ENCODE assay signal across 18 cellular contexts in genomic region chr7:88206235-88206634, GRCh38. TPM values are rescaled to one million over a fixed set of nuclear protein-coding genes. Genes with fewer than 3 reads are reported as not detected.
DNase-seq lines count a peak whose midpoint lies in the region; ATAC-seq, FAIRE-seq and TF ChIP-seq lines count a peak whose summit lies in the region.
"Had no signal": no experiment of that assay in that cellular context is flagged by ENCODE, and none has a peak within 500 bp of the region (broad histone marks: within the 10 kb centered on the region; RNA-seq: fewer than 3 reads in every experiment).

No MANE protein-coding gene starts in this region.

- no peaks in the 10 kb centered on the region for H3K9me1 ChIP-seq in IMR-90 (ENCODE audit: insufficient read depth, low read length)

- no peak overlapping the region for H2AFZ ChIP-seq in IMR-90 (replicated peaks; ENCODE audit: low read length, poor library complexity)
- H2AFZ ChIP-seq in mammary epithelial cell (ENCODE audit: low read depth, low read length): no peak overlapping the region
- H2AFZ ChIP-seq: GM23248 had no signal

- H3K4me2 ChIP-seq in IMR-90 (ENCODE audit: low read depth, low read length): no peak overlapping the region
- no peak overlapping the region for H3K4me2 ChIP-seq in mammary epithelial cell (ENCODE audit: insufficient read depth, low read depth, low read length)

- H3K36me3 ChIP-seq in IMR-90 (ENCODE audit: control insufficient read depth, insufficient read depth, low read length): peaks cover 37% of the 10 kb centered on the region
- peaks cover 4% of the 10 kb centered on the region for H3K36me3 ChIP-seq in mucosa of descending colon (ENCODE audit: low read depth)
- H3K36me3 ChIP-seq in mammary epithelial cell (ENCODE audit: insufficient read depth, low read length): peaks cover 33% of the 10 kb centered on the region

- H3K9ac ChIP-seq in IMR-90 (ENCODE audit: low read depth, low read length) (no peak overlapping the region), mammary epithelial cell (ENCODE audit: insufficient read depth, low read length) (no peak overlapping the region)
- H3K9ac ChIP-seq: GM23248 had no signal

- H4K8ac ChIP-seq in IMR-90 (ENCODE audit: low read depth in 2 of 2, low read length in 2 of 2): no peak overlapping the region

- dilution Hi-C loops in IMR-90 (cut with HindIII; ENCODE audit: low sequenced_read_pairs, unreplicated experiment): no loop called here
- dilution Hi-C loops in mammary epithelial cell (cut with HindIII; ENCODE audit: low sequenced_read_pairs): no loop called here

- no peak overlapping the region for H3K18ac ChIP-seq in IMR-90 (ENCODE audit: low read depth, low read length)

- no peak overlapping the region for H4K91ac ChIP-seq in IMR-90 (ENCODE audit: insufficient read depth, low read depth, low read length)

- H2BK20ac ChIP-seq in IMR-90 (ENCODE audit: low read depth, low read length): no peak overlapping the region

- H2AK9ac ChIP-seq in IMR-90 (replicated peaks; ENCODE audit: low read depth, low read length, poor library complexity): no peak overlapping the region

- BruUV-seq in IMR-90 (replicated peaks; lab: Mats Ljungman, UMichigan) (no TSS peak), mammary epithelial cell (replicated peaks; lab: Mats Ljungman, UMichigan) (no TSS peak)

- H4K5ac ChIP-seq in IMR-90 (ENCODE audit: low read depth, low read length): no peak overlapping the region

- POLR2A ChIA-PET in IMR-90 (lab: Charles Lee; ENCODE audit: unreplicated experiment): interaction anchor here (1.2 kb wide), 1 partner anchor 12 kb away, joined by 3 read pairs; no protein-coding TSS in a partner anchor

- H2BK5ac ChIP-seq in IMR-90 (ENCODE audit: low read depth, low read length, poor library complexity, severe bottlenecking): no peak overlapping the region

- WGBS in IMR-90 (ENCODE audit: extremely low coverage in 2 of 2, insufficient read length in 1 of 2), 2 experiments: no CpG with 5 or more reads among the region's 4 CpGs
- 100% methylated on average over 4 of the region's 4 CpGs for WGBS in mammary epithelial cell (ENCODE audit: low coverage, missing lambda C conversion rate)

- peaks cover 2% of the 10 kb centered on the region for H3K4me1 ChIP-seq in IMR-90 (ENCODE audit: control insufficient read depth, insufficient read depth, low read length)
- peaks cover 19% of the 10 kb centered on the region for H3K4me1 ChIP-seq in mucosa of descending colon (ENCODE audit: low read depth)
- no peaks in the 10 kb centered on the region for H3K4me1 ChIP-seq in mammary epithelial cell (ENCODE audit: insufficient read depth, low read length)
- H3K4me1 ChIP-seq: Caco-2 had no signal

- no peak overlapping the region for H2AK5ac ChIP-seq in IMR-90 (ENCODE audit: low read depth, low read length)

- intact Hi-C loops in IMR-90 (cut with micrococcal nuclease): no loop called here
- intact Hi-C loops in mucosa of descending colon (cut with DNase I, micrococcal nuclease): no loop called here
- intact Hi-C loops in mammary epithelial cell (cut with micrococcal nuclease): no loop called here

- DNase-seq in IMR-90: peak; percentile 20
- DNase-seq in RCC 7860 (ENCODE audit: low spot score): no peak
- no peak for DNase-seq in mucosa of descending colon
- DNase-seq in mammary epithelial cell: no peak
- no peak for DNase-seq in stimulated activated naive CD4-positive, alpha-beta T cell treated with Interleukin-2 at 50 U/mL for 16 hours (lab: John Stamatoyannopoulos, UW)
- DNase-seq: AML-193; Caco-2; CD4-positive, alpha-beta T cell; DMS79 treated with DMSO at 0.1 percent for 48 hours; GF-D8; GM23248; HCEC 1CT; KBM-7 had no signal

- H3K14ac ChIP-seq in IMR-90 (replicated peaks; ENCODE audit: low read depth, low read length): no peak overlapping the region

- TF ChIP-seq CTCF in IMR-90 (conservative IDR thresholded peaks at IDR 0.05; ENCODE audit: low read depth, low read length) (no peak), mucosa of descending colon (IDR thresholded peaks at IDR 0.05) (no peak), mammary epithelial cell (conservative IDR thresholded peaks at IDR 0.05 in 1 of 2, IDR thresholded peaks at IDR 0.05 in 1 of 2; ENCODE audit: extremely low read depth in 1 of 2, insufficient read depth in 1 of 2, low read depth in 1 of 2, low read length in 2 of 2) (no peak)

- CTCF ChIA-PET in IMR-90 (lab: Yijun Ruan, JAX) (no interaction called here), mammary epithelial cell (lab: Charles Lee; ENCODE audit: low non-redundant PET) (no interaction called here)

- H3K9me3 ChIP-seq in IMR-90 (ENCODE audit: control insufficient read depth, insufficient read depth, low read length) (no peaks in the 10 kb centered on the region), mucosa of descending colon (no peaks in the 10 kb centered on the region), mammary epithelial cell (replicated peaks; ENCODE audit: insufficient read depth, low read length) (no peaks in the 10 kb centered on the region)
- H3K9me3 ChIP-seq: Caco-2 had no signal

- no peak overlapping the region for H2BK120ac ChIP-seq in IMR-90 (ENCODE audit: low read depth, low read length)

- ATAC-seq in IMR-90 (ENCODE audit: low read depth) (peak; percentile 90), mucosa of descending colon (peak; percentile 81), GM19351 (IDR thresholded peaks at IDR 0.05; ENCODE audit: unreplicated experiment) (no peak), HG02798 (IDR thresholded peaks at IDR 0.05; ENCODE audit: poor library complexity, unreplicated experiment) (no peak)

- H3K23ac ChIP-seq in IMR-90 (ENCODE audit: low read depth, low read length): no peak overlapping the region

- no peak overlapping the region for H2BK15ac ChIP-seq in IMR-90 (ENCODE audit: low read depth, low read length)

- H3K27ac ChIP-seq in IMR-90 (ENCODE audit: insufficient read depth, low read length) (no peak overlapping the region), mammary epithelial cell (ENCODE audit: insufficient read depth, low read depth, low read length) (no peak overlapping the region)
- H3K27ac ChIP-seq: C4-2B, GM23248 had no signal

- TF ChIP-seq RAD21 in IMR-90 (IDR thresholded peaks at IDR 0.05; ENCODE audit: low read length): no peak

- H3K27me3 ChIP-seq in IMR-90 (ENCODE audit: control insufficient read depth, insufficient read depth, low read length): no peaks in the 10 kb centered on the region
- no peaks in the 10 kb centered on the region for H3K27me3 ChIP-seq in mammary epithelial cell (ENCODE audit: insufficient read depth, low read length)

- no peak for TF ChIP-seq POLR2A in IMR-90 (IDR thresholded peaks at IDR 0.05; ENCODE audit: low read depth, low read length)

- H3K79me2 ChIP-seq in mammary epithelial cell (ENCODE audit: insufficient read depth, low read length): peaks cover 3% of the 10 kb centered on the region

- no peaks in the 10 kb centered on the region; the same call in 1 of the 2 replicates for H4K20me1 ChIP-seq in IMR-90 (ENCODE audit: insufficient read depth, low read length)
- H4K20me1 ChIP-seq in mammary epithelial cell (ENCODE audit: insufficient read depth, low read length): no peaks in the 10 kb centered on the region

- H3K4ac ChIP-seq in IMR-90 (ENCODE audit: low read depth, low read length): no peak overlapping the region

- no peaks in the 10 kb centered on the region; a peak in 1 of 4 replicates for H3K79me1 ChIP-seq in IMR-90 (ENCODE audit: low read depth in 1 of 2, low read length in 2 of 2)

- FAIRE-seq in RCC 7860 (lab: Jason Lieb, UNC): peak; percentile 17
- FAIRE-seq: H54, HTR-8/SVneo had no signal

- no peak overlapping the region for H3K56ac ChIP-seq in IMR-90 (ENCODE audit: extremely low read depth, insufficient read depth, low read length)

- H3K4me3 ChIP-seq in IMR-90 (ENCODE audit: insufficient read depth, low read depth, low read length) (no peak overlapping the region), mucosa of descending colon (no peak overlapping the region), mammary epithelial cell (replicated peaks in 1 of 3; ENCODE audit: insufficient read depth in 1 of 3, low read depth in 2 of 3, low read length in 3 of 3) (no peak overlapping the region)
- H3K4me3 ChIP-seq: GM23248 had no signal

- in situ Hi-C loops in IMR-90 (cut with MboI; ENCODE audit: low sequenced_read_pairs): no loop called here
- in situ Hi-C loops in mammary epithelial cell (cut with MboI; ENCODE audit: low sequenced_read_pairs in 2 of 2): no loop called here

TF ChIP-seq in IMR-90, 13 proteins besides CTCF, POLR2A, EP300 and RAD21:
- TF ChIP-seq, protein P1, sequence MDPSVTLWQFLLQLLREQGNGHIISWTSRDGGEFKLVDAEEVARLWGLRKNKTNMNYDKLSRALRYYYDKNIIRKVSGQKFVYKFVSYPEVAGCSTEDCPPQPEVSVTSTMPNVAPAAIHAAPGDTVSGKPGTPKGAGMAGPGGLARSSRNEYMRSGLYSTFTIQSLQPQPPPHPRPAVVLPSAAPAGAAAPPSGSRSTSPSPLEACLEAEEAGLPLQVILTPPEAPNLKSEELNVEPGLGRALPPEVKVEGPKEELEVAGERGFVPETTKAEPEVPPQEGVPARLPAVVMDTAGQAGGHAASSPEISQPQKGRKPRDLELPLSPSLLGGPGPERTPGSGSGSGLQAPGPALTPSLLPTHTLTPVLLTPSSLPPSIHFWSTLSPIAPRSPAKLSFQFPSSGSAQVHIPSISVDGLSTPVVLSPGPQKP (IDR thresholded peaks at IDR 0.05; ENCODE audit: borderline replicate concordance, low read depth, low read length): no peak
- no peak for TF ChIP-seq CEBPB (IDR thresholded peaks at IDR 0.05; ENCODE audit: low read depth, low read length)
- TF ChIP-seq MAZ (IDR thresholded peaks at IDR 0.05; ENCODE audit: borderline replicate concordance, low read depth, low read length): no peak
- TF ChIP-seq SMC3 (IDR thresholded peaks at IDR 0.05; ENCODE audit: low read depth, low read length): no peak
- no peak for TF ChIP-seq BHLHE40 (IDR thresholded peaks at IDR 0.05; ENCODE audit: low read depth, low read length)
- TF ChIP-seq RCOR1 (IDR thresholded peaks at IDR 0.05; ENCODE audit: insufficient replicate concordance, low read length): no peak

RNA-seq across cellular contexts. Expression of gene SRI, which starts 13.6 kb away (rescaled TPM):
- total RNA-seq in IMR-90 (2012; rRNA removed) (83.3 and 111 TPM in 2 replicates), mucosa of descending colon (100 to 1,000 TPM; 369 to 809 (median 670) TPM), mammary epithelial cell (100 to 1,000 TPM in 1 of 2 donors, 10 to 100 TPM in 1; 78.0 to 183 TPM)
- polyA plus RNA-seq in IMR-90 (2012; rRNA removed) (115 and 126 TPM in 2 replicates), mammary epithelial cell (169 TPM)
- 17.9 and 26.0 TPM in 2 replicates for polyA plus RNA-seq in IMR-90 (2012; cell fraction: cytosol; rRNA removed)
- polyA plus RNA-seq in IMR-90 (2012; cell fraction: nucleus; rRNA removed; ENCODE audit: low replicate concordance): 7.7 and 72.2 TPM in 2 replicates
- polyA minus RNA-seq in mammary epithelial cell: 211 TPM

Comparison
In these comparisons a context has a peak if more than half of its experiments do, and no peak if none do; other contexts are left out.
1. ATAC-seq: peak in IMR-90 (single experiment) and mucosa of descending colon (single experiment); none in GM19351 (single experiment) and HG02798 (single experiment).